Comparison of ENCODE assay signal across 12 cellular contexts in genomic region chr5:96582343-96582742, GRCh38.
DNase-seq lines count a peak whose midpoint lies in the region; ATAC-seq and TF ChIP-seq lines count a peak whose summit lies in the region.
"Had no signal": no experiment of that assay in that cellular context is flagged by ENCODE, and none has a peak within 500 bp of the region (broad histone marks: within the 10 kb centered on the region; RNA-seq: fewer than 3 reads in every experiment).

No MANE protein-coding gene starts in this region.

- H3K27me3 Mint-ChIP-seq in H9 (ENCODE audit: low read depth): 0 out of 2 replicates have a peak, but pooled peaks cover 1% of the 10 kb centered on the region

- H3K23ac ChIP-seq in H9 (ENCODE audit: insufficient read length, low read depth, low read length): no peak overlapping the region

- no peak overlapping the region for H4K5ac ChIP-seq in H9 (ENCODE audit: insufficient read length, low read depth, low read length)

- H3K9me3 ChIP-seq in HEK293 (ENCODE audit: control insufficient read depth, insufficient read depth, low read depth, low read length): no peaks in the 10 kb centered on the region
- H3K9me3 ChIP-seq in skeletal muscle satellite cell (replicated peaks; ENCODE audit: low read length): no peaks in the 10 kb centered on the region
- no peaks in the 10 kb centered on the region for H3K9me3 ChIP-seq in right atrium auricular region
- no peaks in the 10 kb centered on the region for H3K9me3 ChIP-seq in H9 (ENCODE audit: control insufficient read depth, low read depth, low read length)

- H2BK5ac ChIP-seq in H9 (ENCODE audit: insufficient read length, low read length): no peak overlapping the region

- no peak overlapping the region for H3K9ac ChIP-seq in skeletal muscle satellite cell (ENCODE audit: low read depth, low read length)
- no peak overlapping the region for H3K9ac ChIP-seq in H9 (ENCODE audit: extremely low read depth, insufficient read length, low read length)

- H4K91ac ChIP-seq in H9 (ENCODE audit: insufficient read length, low read depth, low read length): no peak overlapping the region

- no peak overlapping the region for H3K27ac Mint-ChIP-seq in H9
- H3K27ac Mint-ChIP-seq: IgD-negative memory B cell; naive thymus-derived CD4-positive, alpha-beta T cell had no signal

- no peaks in the 10 kb centered on the region for H3K4me1 Mint-ChIP-seq in H9

- H2BK120ac ChIP-seq in H9 (ENCODE audit: low read depth, low read length, poor library complexity, severe bottlenecking): no peak overlapping the region

- H3K27ac ChIP-seq in HEK293 (ENCODE audit: extremely low read depth, low read depth, low read length) (no peak overlapping the region), right atrium auricular region (no peak overlapping the region), H9 (ENCODE audit: insufficient read length, low read depth, low read length) (no peak overlapping the region)
- H3K27ac ChIP-seq: cardiac muscle cell had no signal

- H3K4me3 Mint-ChIP-seq in H9: no peak overlapping the region
- H3K4me3 Mint-ChIP-seq: IgD-negative memory B cell; naive thymus-derived CD4-positive, alpha-beta T cell had no signal

- ATAC-seq in omental fat pad (ENCODE audit: low FRiP score): no peak
- ATAC-seq: naive thymus-derived CD4-positive, alpha-beta T cell had no signal

- no peak overlapping the region for H3T11ph ChIP-seq in H9 (ENCODE audit: low read length)

- H3K18ac ChIP-seq in H9 (ENCODE audit: insufficient read length, low read depth, low read length): no peak overlapping the region

- H3K36me3 ChIP-seq in HEK293 (ENCODE audit: control insufficient read depth in 2 of 2, insufficient read depth in 1 of 2, low read length in 2 of 2) (no peaks in the 10 kb centered on the region), skeletal muscle satellite cell (ENCODE audit: insufficient read depth, low read length) (no peaks in the 10 kb centered on the region), right atrium auricular region (no peaks in the 10 kb centered on the region)
- H3K36me3 ChIP-seq: cardiac muscle cell had no signal

- CTCF ChIA-PET in HEK293 (lab: Yijun Ruan, JAX): no interaction called here

- POLR2A ChIA-PET in HEK293 (lab: Yijun Ruan, JAX): no interaction called here

- no peaks in the 10 kb centered on the region for H3K79me2 ChIP-seq in H9 (ENCODE audit: insufficient read depth, low read length)

- no peak overlapping the region for H3K56ac ChIP-seq in H9 (ENCODE audit: insufficient read length, low read depth, low read length)

- H2BK15ac ChIP-seq in H9 (ENCODE audit: low read depth, low read length): no peak overlapping the region

- H3K4ac ChIP-seq in H9 (ENCODE audit: low read depth, low read length): no peak overlapping the region

- no peak overlapping the region for H2AK5ac ChIP-seq in H9 (ENCODE audit: insufficient read length, low read length)

- no peak overlapping the region for H3K4me3 ChIP-seq in HEK293 (ENCODE audit: low read depth, low read length)
- H3K4me3 ChIP-seq in astrocyte of the spinal cord (ENCODE audit: low read depth, low read length): no peak overlapping the region
- no peak overlapping the region for H3K4me3 ChIP-seq in skeletal muscle satellite cell (ENCODE audit: low read length)
- H3K4me3 ChIP-seq in right atrium auricular region: no peak overlapping the region
- H3K4me3 ChIP-seq: cardiac muscle cell had no signal

- peak; percentile 74 for DNase-seq in NCI-H345 (lab: John Stamatoyannopoulos, UW)
- DNase-seq in astrocyte of the spinal cord (ENCODE audit: low read depth, low spot score): peak; percentile 52
- no peak for DNase-seq in right atrium auricular region (ENCODE audit: low spot score)
- DNase-seq in H9: no peak
- no peak for DNase-seq in omental fat pad (ENCODE audit: low spot score)
- DNase-seq in ACHN: no peak
- DNase-seq: naive thymus-derived CD4-positive, alpha-beta T cell; substantia nigra had no signal

- H2BK12ac ChIP-seq in H9 (ENCODE audit: insufficient read length, low read depth, low read length): no peak overlapping the region

- in situ Hi-C loops in astrocyte of the spinal cord (cut with HindIII; ENCODE audit: low sequenced_read_pairs) (no loop called here), ACHN (cut with HindIII; ENCODE audit: low pct_ligation_motif_present, low pct_unique_long_range_greater_than_20kb, low sequenced_read_pairs) (no loop called here)

- no peaks in the 10 kb centered on the region for H4K20me1 ChIP-seq in H9 (ENCODE audit: control insufficient read depth, insufficient read depth, insufficient read length)

- no peak overlapping the region for H4K8ac ChIP-seq in H9 (replicated peaks; ENCODE audit: insufficient read length, low read depth, low read length)

- peak overlapping the region; percentile 43 for H3K4me2 ChIP-seq in skeletal muscle satellite cell (ENCODE audit: low read length)
- H3K4me2 ChIP-seq in H9 (ENCODE audit: insufficient read depth, insufficient read length, low read length): no peak overlapping the region

- H2BK20ac ChIP-seq in H9 (ENCODE audit: low read depth, low read length, poor library complexity, severe bottlenecking): no peak overlapping the region

- no peaks in the 10 kb centered on the region for H3K79me1 ChIP-seq in H9 (ENCODE audit: insufficient read depth, low read depth, low read length, poor library complexity, severe bottlenecking)

- H2AFZ ChIP-seq in H9 (ENCODE audit: low read length): no peak overlapping the region

- H3K27me3 ChIP-seq in skeletal muscle satellite cell (ENCODE audit: control insufficient read depth, insufficient read depth, low read length) (no peaks in the 10 kb centered on the region), right atrium auricular region (no peaks in the 10 kb centered on the region), H9 (ENCODE audit: insufficient read depth, low read length) (no peaks in the 10 kb centered on the region)
- H3K27me3 ChIP-seq: cardiac muscle cell had no signal

- no CpG with 5 or more reads among the region's 11 CpGs for WGBS in H9 (ENCODE audit: extremely low coverage, insufficient read length, low lambda C conversion rate)

- no peaks in the 10 kb centered on the region for H3K23me2 ChIP-seq in H9 (ENCODE audit: insufficient read length, low read depth, low read length, poor library complexity, severe bottlenecking)

- peaks cover 3% of the 10 kb centered on the region; the same call in 1 of the 2 replicates for H3K4me1 ChIP-seq in HEK293 (ENCODE audit: control insufficient read depth, insufficient read depth, low read length)
- H3K4me1 ChIP-seq in skeletal muscle satellite cell (ENCODE audit: control insufficient read depth, insufficient read depth, low read length): peaks cover 10% of the 10 kb centered on the region
- H3K4me1 ChIP-seq in right atrium auricular region: no peaks in the 10 kb centered on the region
- no peaks in the 10 kb centered on the region for H3K4me1 ChIP-seq in H9 (ENCODE audit: insufficient read depth, low read length)

- no peaks in the 10 kb centered on the region for H3K36me3 Mint-ChIP-seq in H9 (ENCODE audit: insufficient read depth in 1 of 3, low read depth in 3 of 3)
- H3K36me3 Mint-ChIP-seq: naive thymus-derived CD4-positive, alpha-beta T cell had no signal

- no peaks in the 10 kb centered on the region for H3K9me3 Mint-ChIP-seq in H9
- H3K9me3 Mint-ChIP-seq: naive thymus-derived CD4-positive, alpha-beta T cell had no signal

- H3K14ac ChIP-seq in H9 (ENCODE audit: insufficient read depth, low read length): no peak overlapping the region

- TF ChIP-seq CTCF in HEK293 (tag by site-specific recombination; IDR thresholded peaks at IDR 0.05): no peak
- no peak for TF ChIP-seq CTCF in astrocyte of the spinal cord (IDR thresholded peaks at IDR 0.05; ENCODE audit: low read depth, low read length)
- TF ChIP-seq CTCF in right atrium auricular region (IDR thresholded peaks at IDR 0.05): no peak
- TF ChIP-seq CTCF in H9 (conservative IDR thresholded peaks at IDR 0.05): no peak
- no peak for TF ChIP-seq CTCF in omental fat pad (IDR thresholded peaks at IDR 0.05)

TF ChIP-seq in HEK293, 187 proteins besides CTCF, POLR2A, EP300 and RAD21 (continues in another document):
- peak; percentile 80 for TF ChIP-seq ZBTB17 (tag by site-specific recombination; IDR thresholded peaks at IDR 0.05)
- peak; percentile 61 for TF ChIP-seq ZNF184 (tag by site-specific recombination; IDR thresholded peaks at IDR 0.05)
- peak; percentile 72 for TF ChIP-seq ZBTB48 (tag by site-specific recombination; IDR thresholded peaks at IDR 0.05)
- no peak for TF ChIP-seq SALL2 (tag by site-specific recombination; IDR thresholded peaks at IDR 0.05; ENCODE audit: borderline replicate concordance)
- TF ChIP-seq ZNF843 (tag by site-specific recombination; IDR thresholded peaks at IDR 0.05): 0 out of 2 replicates have a peak, but pooled peaks have one; percentile 18
- 0 out of 2 replicates have a peak, but pooled peaks have one; percentile 15 for TF ChIP-seq ZBTB44 (tag by site-specific recombination; IDR thresholded peaks at IDR 0.05)
- TF ChIP-seq MZF1 (tag by site-specific recombination; IDR thresholded peaks at IDR 0.05; ENCODE audit: borderline replicate concordance): no peak
- TF ChIP-seq INSM2 (tag by site-specific recombination; IDR thresholded peaks at IDR 0.05): no peak
- TF ChIP-seq ZFHX2 (tag by site-specific recombination; conservative IDR thresholded peaks at IDR 0.05): peak; percentile 64
- no peak for TF ChIP-seq ZNF48 (tag by site-specific recombination; IDR thresholded peaks at IDR 0.05)

Comparison
In these comparisons a context has a peak if more than half of its experiments do, and no peak if none do; other contexts are left out.
1. DNase-seq: peak in NCI-H345 (single experiment) and astrocyte of the spinal cord (single experiment); none in right atrium auricular region (single experiment), H9 (single experiment), omental fat pad (single experiment) and ACHN (single experiment).